Comparison of ENCODE assay signal across 8 cellular contexts in the genomic region with DNA sequence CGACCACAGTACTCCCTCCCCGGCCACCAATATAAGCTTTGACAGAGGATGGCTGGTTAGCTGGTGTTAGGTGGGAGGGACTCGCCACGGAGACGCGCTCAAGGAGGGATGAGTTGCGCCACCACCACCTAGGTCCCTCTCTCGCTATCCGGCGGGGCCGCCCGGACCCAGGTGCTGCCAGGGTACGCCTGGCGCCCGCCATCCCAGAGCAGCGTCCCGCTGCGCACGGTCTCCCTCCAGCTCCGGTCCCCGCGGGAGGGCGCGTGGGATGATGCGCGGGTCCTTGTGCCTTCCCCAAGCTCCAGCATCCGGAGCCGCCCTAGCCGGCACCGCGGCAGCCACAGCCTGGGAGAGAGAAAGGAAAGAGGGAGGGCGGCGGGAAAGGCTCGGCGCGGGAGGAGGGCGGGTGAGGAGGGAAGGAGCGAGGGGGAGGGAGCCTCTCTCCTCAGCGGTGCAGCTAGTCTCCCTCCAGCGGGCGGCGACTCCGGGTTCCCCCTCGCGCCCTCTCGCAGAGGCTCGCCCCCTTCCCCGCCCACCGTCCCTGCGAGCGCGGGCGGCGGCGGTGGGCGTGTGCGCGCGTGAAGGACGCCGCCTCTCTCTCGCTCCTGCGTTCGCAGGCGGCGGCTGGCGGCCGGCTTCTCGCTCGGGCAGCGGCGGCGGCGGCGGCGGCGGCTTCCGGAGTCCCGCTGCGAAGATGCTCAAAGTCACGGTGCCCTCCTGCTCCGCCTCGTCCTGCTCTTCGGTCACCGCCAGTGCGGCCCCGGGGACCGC. TPM values are rescaled to one million over a fixed set of nuclear protein-coding genes. Genes with fewer than 3 reads are reported as not detected.
DNase-seq lines count a peak whose midpoint lies in the region; ATAC-seq and TF ChIP-seq lines count a peak whose summit lies in the region.

A gene (plus strand): TSS at position 595 of the 771 bp plus-strand sequence. CDS start 100 bp downstream, at position 695.

- H3K36me3 ChIP-seq in CD8-positive, alpha-beta memory T cell (ENCODE audit: insufficient read depth, low read length) = no peaks in the 10 kb centered on the region
- H3K36me3 ChIP-seq in OCI-LY3 (replicated peaks; ENCODE audit: low read depth, low read length) = peaks cover 16% of the 10 kb centered on the region

- no peaks in the 10 kb centered on the region for H3K9me3 ChIP-seq in CD8-positive, alpha-beta memory T cell (ENCODE audit: low read length)
- no peaks in the 10 kb centered on the region for H3K9me3 ChIP-seq in OCI-LY3 (ENCODE audit: insufficient read depth, low read length)

- ATAC-seq in GM19452 (IDR thresholded peaks at IDR 0.05; ENCODE audit: unreplicated experiment) (peak; percentile 69), HG03558 (IDR thresholded peaks at IDR 0.05; ENCODE audit: extremely low read depth, unreplicated experiment) (peak; percentile 45)

- peaks cover 50% of the 10 kb centered on the region for H3K79me2 ChIP-seq in OCI-LY3 (ENCODE audit: low read length)

- H4K20me1 ChIP-seq in OCI-LY3 (ENCODE audit: insufficient read depth, low read length) = no peaks in the 10 kb centered on the region

- TF ChIP-seq CTCF in OCI-LY3 (IDR thresholded peaks at IDR 0.05; ENCODE audit: low read depth, low read length) = peak; percentile 21
- TF ChIP-seq CTCF in nephron (IDR thresholded peaks at IDR 0.05; ENCODE audit: unreplicated experiment in 3 of 3) = peak in 2 of 3 experiments; percentile 26 to 33

- DNase-seq in CD8-positive, alpha-beta memory T cell = peak; percentile 80 to 88 (median 84)
- peak; percentile 70 for DNase-seq in activated T-helper 1 cell treated with anti-CD3 and anti-CD28 coated beads, Interleukin-12 subunit alpha, Interleukin-12 subunit beta, Interleukin-2, Interleukin-4 antibody, amounts not matched to agents 30 ng/mL and 10 ng/mL and 1 ng/mL, durations not matched to agents 14 hours and 24 hours and 36 hours (ENCODE audit: low spot score)
- peak; percentile 61 for DNase-seq in fibroblast of peridontal ligament (ENCODE audit: extremely low read depth)

- peaks cover 19% of the 10 kb centered on the region for H3K4me1 ChIP-seq in CD8-positive, alpha-beta memory T cell (ENCODE audit: insufficient read depth, low read length)
- peaks cover 25% of the 10 kb centered on the region for H3K4me1 ChIP-seq in OCI-LY3 (ENCODE audit: low read length)

- peak within 1 kb of the TSS; percentile 52 for H3K27ac ChIP-seq in CD8-positive, alpha-beta memory T cell (ENCODE audit: low read depth, low read length)
- H3K27ac ChIP-seq in OCI-LY3 (ENCODE audit: low read length) = peak within 1 kb of the TSS; percentile 99

- peaks cover 36 to 39% (median 38%) of the 10 kb centered on the region in 3 donors for H3K4me1 Mint-ChIP-seq in CD8-positive, alpha-beta memory T cell
- peaks cover 53% of the 10 kb centered on the region for H3K4me1 Mint-ChIP-seq in activated T-helper 1 cell treated with anti-CD3 and anti-CD28 coated beads, Interleukin-12 subunit alpha, Interleukin-12 subunit beta, Interleukin-2, Interleukin-4 antibody, amounts not matched to agents 30 ng/mL and 10 ng/mL and 1 ng/mL, durations not matched to agents 14 hours and 24 hours and 36 hours (ENCODE audit: low read depth)
- H3K4me1 Mint-ChIP-seq in nephron = peaks cover 12% of the 10 kb centered on the region
- H3K4me1 Mint-ChIP-seq in stimulated activated naive CD8-positive, alpha-beta T cell treated with anti-CD3 and anti-CD28 coated beads, Interleukin-15, Interleukin-2, amounts not matched to agents 100 ng/mL and 50 ng/mL, for 24 hours (ENCODE audit: low read depth) = peaks cover 27% of the 10 kb centered on the region

- H3K4me3 Mint-ChIP-seq in CD8-positive, alpha-beta memory T cell = peak within 1 kb of the TSS; percentile 89 to 98 (median 98)
- H3K4me3 Mint-ChIP-seq in activated T-helper 1 cell treated with anti-CD3 and anti-CD28 coated beads, Interleukin-12 subunit alpha, Interleukin-12 subunit beta, Interleukin-2, Interleukin-4 antibody, amounts not matched to agents 30 ng/mL and 10 ng/mL and 1 ng/mL, durations not matched to agents 14 hours and 24 hours and 36 hours = peak within 1 kb of the TSS; percentile 98
- peak within 1 kb of the TSS; percentile 88 to 93 (median 91) for H3K4me3 Mint-ChIP-seq in nephron
- peak within 1 kb of the TSS; percentile 97 for H3K4me3 Mint-ChIP-seq in stimulated activated naive CD8-positive, alpha-beta T cell treated with anti-CD3 and anti-CD28 coated beads, Interleukin-15, Interleukin-2, amounts not matched to agents 100 ng/mL and 50 ng/mL, for 24 hours

- no peaks in the 10 kb centered on the region for H3K9me3 Mint-ChIP-seq in CD8-positive, alpha-beta memory T cell
- H3K9me3 Mint-ChIP-seq in activated T-helper 1 cell treated with anti-CD3 and anti-CD28 coated beads, Interleukin-12 subunit alpha, Interleukin-12 subunit beta, Interleukin-2, Interleukin-4 antibody, amounts not matched to agents 30 ng/mL and 10 ng/mL and 1 ng/mL, durations not matched to agents 14 hours and 24 hours and 36 hours = no peaks in the 10 kb centered on the region
- H3K9me3 Mint-ChIP-seq in nephron = no peaks in the 10 kb centered on the region
- no peaks in the 10 kb centered on the region for H3K9me3 Mint-ChIP-seq in stimulated activated naive CD8-positive, alpha-beta T cell treated with anti-CD3 and anti-CD28 coated beads, Interleukin-15, Interleukin-2, amounts not matched to agents 100 ng/mL and 50 ng/mL, for 24 hours

- peak within 1 kb of the TSS; percentile 98 for H3K4me2 ChIP-seq in OCI-LY3 (ENCODE audit: low read length)

- peak within 1 kb of the TSS; percentile 85 for H3K4me3 ChIP-seq in CD8-positive, alpha-beta memory T cell (ENCODE audit: low read length)
- H3K4me3 ChIP-seq in OCI-LY3 (ENCODE audit: low read length) = peak within 1 kb of the TSS; percentile 99

- H3K27me3 Mint-ChIP-seq in CD8-positive, alpha-beta memory T cell = peaks cover 0 to 1% of the 10 kb centered on the region in 2 donors
- H3K27me3 Mint-ChIP-seq in activated T-helper 1 cell treated with anti-CD3 and anti-CD28 coated beads, Interleukin-12 subunit alpha, Interleukin-12 subunit beta, Interleukin-2, Interleukin-4 antibody, amounts not matched to agents 30 ng/mL and 10 ng/mL and 1 ng/mL, durations not matched to agents 14 hours and 24 hours and 36 hours (ENCODE audit: insufficient read depth) = peaks cover 2% of the 10 kb centered on the region
- H3K27me3 Mint-ChIP-seq in nephron (ENCODE audit: low read depth) = peaks cover 38% of the 10 kb centered on the region
- no peaks in the 10 kb centered on the region for H3K27me3 Mint-ChIP-seq in stimulated activated naive CD8-positive, alpha-beta T cell treated with anti-CD3 and anti-CD28 coated beads, Interleukin-15, Interleukin-2, amounts not matched to agents 100 ng/mL and 50 ng/mL, for 24 hours

- peak within 1 kb of the TSS; percentile 75; the same call in 1 of the 2 replicates for H2AFZ ChIP-seq in OCI-LY3 (ENCODE audit: low read depth, low read length)

- peak within 1 kb of the TSS; percentile 96 for H3K9ac ChIP-seq in OCI-LY3 (ENCODE audit: low read length)

- H3K27me3 ChIP-seq in CD8-positive, alpha-beta memory T cell (ENCODE audit: insufficient read depth, low read length, poor library complexity, severe bottlenecking) = no peaks in the 10 kb centered on the region
- no peaks in the 10 kb centered on the region for H3K27me3 ChIP-seq in OCI-LY3 (ENCODE audit: low read depth, low read length)

- CTCF ChIA-PET in CD8-positive, alpha-beta memory T cell (lab: Charles Lee) = interaction anchor here (0.7 to 4.4 kb wide), 18 partner anchors 9 to 307 kb away, joined by 3 to 45 read pairs (median 4); no protein-coding TSS in a partner anchor

- POLR2A ChIA-PET in CD8-positive, alpha-beta memory T cell (lab: Charles Lee) = interaction anchor here (0.6 to 1.8 kb wide), 10 partner anchors 9 to 233 kb away, joined by 3 to 6 read pairs (median 4); no protein-coding TSS in a partner anchor

- peaks cover 3 to 43% (median 3%) of the 10 kb centered on the region in 3 donors for H3K36me3 Mint-ChIP-seq in CD8-positive, alpha-beta memory T cell
- peaks cover 16% of the 10 kb centered on the region for H3K36me3 Mint-ChIP-seq in activated T-helper 1 cell treated with anti-CD3 and anti-CD28 coated beads, Interleukin-12 subunit alpha, Interleukin-12 subunit beta, Interleukin-2, Interleukin-4 antibody, amounts not matched to agents 30 ng/mL and 10 ng/mL and 1 ng/mL, durations not matched to agents 14 hours and 24 hours and 36 hours (ENCODE audit: low read depth)
- no peaks in the 10 kb centered on the region for H3K36me3 Mint-ChIP-seq in nephron (ENCODE audit: low read depth)
- peaks cover 7% of the 10 kb centered on the region for H3K36me3 Mint-ChIP-seq in stimulated activated naive CD8-positive, alpha-beta T cell treated with anti-CD3 and anti-CD28 coated beads, Interleukin-15, Interleukin-2, amounts not matched to agents 100 ng/mL and 50 ng/mL, for 24 hours (ENCODE audit: low read depth)

- intact Hi-C loops in activated T-helper 1 cell treated with anti-CD3 and anti-CD28 coated beads, Interleukin-12 subunit alpha, Interleukin-12 subunit beta, Interleukin-2, Interleukin-4 antibody, amounts not matched to agents 30 ng/mL and 10 ng/mL and 1 ng/mL, durations not matched to agents 14 hours and 24 hours and 36 hours (cut with micrococcal nuclease) = loop anchor here (1.0 to 10.0 kb wide), 6 partner anchors 11 to 1139 kb away; no protein-coding TSS in a partner anchor

- H3K27ac Mint-ChIP-seq in CD8-positive, alpha-beta memory T cell = peak within 1 kb of the TSS; percentile 86 to 98 (median 94)
- peak within 1 kb of the TSS; percentile 95 for H3K27ac Mint-ChIP-seq in activated T-helper 1 cell treated with anti-CD3 and anti-CD28 coated beads, Interleukin-12 subunit alpha, Interleukin-12 subunit beta, Interleukin-2, Interleukin-4 antibody, amounts not matched to agents 30 ng/mL and 10 ng/mL and 1 ng/mL, durations not matched to agents 14 hours and 24 hours and 36 hours
- H3K27ac Mint-ChIP-seq in nephron = peak within 1 kb of the TSS in 1 of 3 experiments; percentile 38
- H3K27ac Mint-ChIP-seq in stimulated activated naive CD8-positive, alpha-beta T cell treated with anti-CD3 and anti-CD28 coated beads, Interleukin-15, Interleukin-2, amounts not matched to agents 100 ng/mL and 50 ng/mL, for 24 hours = peak within 1 kb of the TSS; percentile 94

RNA-seq across cellular contexts. Expression of the gene that starts here (rescaled TPM):
- total RNA-seq in CD8-positive, alpha-beta memory T cell = 10 to 100 TPM; 57.4 to 68.7 TPM
- polyA plus RNA-seq in CD8-positive, alpha-beta memory T cell = 84.5 TPM
- 51.8 and 56.9 TPM in 2 replicates for total RNA-seq in activated T-helper 1 cell treated with anti-CD3 and anti-CD28 coated beads, Interleukin-12 subunit alpha, Interleukin-12 subunit beta, Interleukin-2, Interleukin-4 antibody, amounts not matched to agents 30 ng/mL and 10 ng/mL and 1 ng/mL, durations not matched to agents 14 hours and 24 hours and 36 hours

Comparison
In these comparisons a context has a peak if more than half of its experiments do, and no peak if none do; other contexts are left out.
1. Peak in every context shown above with its lines: DNase-seq, ATAC-seq, H3K4me3 ChIP-seq and H3K27ac ChIP-seq.